26 cellular contexts compared by ENCODE assay signal in the genomic region with DNA sequence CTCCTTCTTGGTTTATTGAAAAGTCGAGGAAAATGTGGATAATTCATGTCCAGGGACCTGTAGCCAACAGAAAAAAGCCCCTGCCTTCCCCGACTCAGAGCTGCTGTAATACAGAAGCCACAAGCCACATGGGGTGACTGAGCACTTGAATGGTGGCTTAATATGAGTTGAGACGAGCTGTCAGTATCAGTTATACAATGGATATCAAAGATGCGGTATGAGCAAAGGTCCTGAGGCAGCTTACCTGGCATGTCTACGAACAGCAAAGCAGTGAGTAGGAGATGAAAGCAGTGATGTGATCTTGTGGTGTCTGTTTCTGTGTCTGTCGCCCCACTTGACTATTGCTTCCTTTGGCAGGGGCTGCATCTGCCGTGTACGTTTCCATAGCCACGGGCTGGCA. TPM values are rescaled to one million over a fixed set of nuclear protein-coding genes. Genes with fewer than 3 reads are reported as not detected.
"Had no signal": no experiment of that assay in that cellular context is flagged by ENCODE, and none has a peak within 500 bp of the region (broad histone marks: within the 10 kb centered on the region; RNA-seq: fewer than 3 reads in every experiment).

No MANE protein-coding gene starts in this region.

- H3K9me3 Mint-ChIP-seq: activated B cell treated with CpG ODN at 0.5 μM for 24 hours; activated CD4-positive, alpha-beta T cell treated with anti-CD3 and anti-CD28 coated beads, Interleukin-2, amount 10 ng/mL, durations not matched to agents 24 days and 14 days; activated T-cell treated with anti-CD3 and anti-CD28 coated beads, Interleukin-2, amount 50 U/mL, for 4 hours; T-helper 2 cell treated with Interferon-gamma antibody and Interleukin-4, amounts not matched to agents 5 μg/mL and 100 μg/mL, for 36 hours had no signal

- H3K36me3 Mint-ChIP-seq: activated naive CD8-positive, alpha-beta T cell had no signal

- H3K4me2 ChIP-seq: SK-N-SH had no signal

- H3K9ac ChIP-seq: SK-N-SH had no signal

- H3K27me3 Mint-ChIP-seq: activated B cell treated with CpG ODN at 0.5 μM for 24 hours; activated CD4-positive, alpha-beta T cell treated with anti-CD3 and anti-CD28 coated beads, Interleukin-2, amount 10 ng/mL, durations not matched to agents 24 days and 14 days; activated naive CD8-positive, alpha-beta T cell had no signal

- H3K36me3 ChIP-seq: left lung, prostate gland, right atrium auricular region, thyroid gland had no signal

- H3K27ac ChIP-seq: epithelial cell of prostate, left lung, prostate gland, right atrium auricular region, skin epidermis, thyroid gland had no signal

- ATAC-seq: activated CD8-positive, alpha-beta T cell treated with anti-CD3 and anti-CD28 coated beads, Interleukin-2, amount 10 ng/mL, durations not matched to agents 7 days and 5 days; activated T-cell treated with anti-CD3 and anti-CD28 coated beads, Interleukin-2, amount 50 U/mL, for 4 hours; left lung had no signal

- H3K27ac Mint-ChIP-seq: activated B cell treated with CpG ODN at 0.5 μM for 24 hours; activated CD4-positive, alpha-beta T cell treated with anti-CD3 and anti-CD28 coated beads, Interleukin-2, amount 10 ng/mL, durations not matched to agents 24 days and 14 days; activated CD8-positive, alpha-beta T cell treated with anti-CD3 and anti-CD28 coated beads, Interleukin-2, amount 10 ng/mL, durations not matched to agents 7 days and 5 days; activated naive CD8-positive, alpha-beta T cell; endodermal cell; T-helper 2 cell treated with Interferon-gamma antibody and Interleukin-4, amounts not matched to agents 5 μg/mL and 100 μg/mL, for 36 hours had no signal

- FAIRE-seq: colon, kidney, TTC549 had no signal

- H3K27me3 ChIP-seq: left lung, right atrium auricular region, thyroid gland had no signal

- H3K4me3 Mint-ChIP-seq: activated B cell treated with CpG ODN at 0.5 μM for 24 hours; activated CD4-positive, alpha-beta T cell treated with anti-CD3 and anti-CD28 coated beads, Interleukin-2, amount 10 ng/mL, durations not matched to agents 24 days and 14 days; activated CD8-positive, alpha-beta T cell treated with anti-CD3 and anti-CD28 coated beads, Interleukin-2, amount 10 ng/mL, durations not matched to agents 7 days and 5 days; activated naive CD8-positive, alpha-beta T cell; activated T-cell treated with anti-CD3 and anti-CD28 coated beads, Interleukin-2, amount 50 U/mL, for 4 hours; endodermal cell; T-helper 2 cell treated with Interferon-gamma antibody and Interleukin-4, amounts not matched to agents 5 μg/mL and 100 μg/mL, for 36 hours had no signal

- H3K4me3 ChIP-seq: left lung, prostate gland, right atrium auricular region, skin epidermis, thyroid gland had no signal

- H3K9me3 ChIP-seq: left lung, prostate gland, right atrium auricular region, SK-N-SH, thyroid gland had no signal

- H3K4me1 ChIP-seq: prostate gland had no signal

- DNase-seq: activated B cell treated with CpG ODN at 0.5 μM for 24 hours; activated CD4-positive, alpha-beta T cell treated with anti-CD3 and anti-CD28 coated beads, Interleukin-2, amount 10 ng/mL, durations not matched to agents 24 days and 14 days; activated CD8-positive, alpha-beta T cell treated with anti-CD3 and anti-CD28 coated beads, Interleukin-2, amount 10 ng/mL, durations not matched to agents 7 days and 5 days; activated effector memory CD4-positive, alpha-beta T cell treated with anti-CD3 and anti-CD28 coated beads, Interleukin-2, amount 50 U/mL, for 16 hours; activated T-cell treated with anti-CD3 and anti-CD28 coated beads, Interleukin-2, amount 50 U/mL, for 4 hours; amygdala; caudate nucleus; endodermal cell; left lung; midbrain; SK-N-SH; stimulated activated CD4-positive, alpha-beta T cell treated with anti-CD3 and anti-CD28 coated beads, Interleukin-4, amount 100 ng/mL, for 1 hour had no signal

RNA-seq across cellular contexts. Expression of a gene that starts 51.9 kb away (rescaled TPM):
- total RNA-seq: activated B cell treated with CpG ODN at 0.5 μM for 24 hours; activated CD4-positive, alpha-beta T cell treated with anti-CD3 and anti-CD28 coated beads, Interleukin-2, amount 10 ng/mL, durations not matched to agents 24 days and 14 days; activated CD8-positive, alpha-beta T cell treated with anti-CD3 and anti-CD28 coated beads, Interleukin-2, amount 10 ng/mL, durations not matched to agents 7 days and 5 days; activated T-cell treated with anti-CD3 and anti-CD28 coated beads, Interleukin-2, amount 50 U/mL, for 4 hours; endodermal cell; kidney; left lung; lung microvascular endothelial cell; neural crest cell; osteocyte; right atrium auricular region; urinary bladder had no signal
- polyA plus RNA-seq: SK-N-SH, urinary bladder had no signal

RNA-seq across cellular contexts. Expression of a gene that starts 56.7 kb away (rescaled TPM):
- total RNA-seq: activated B cell treated with CpG ODN at 0.5 μM for 24 hours; activated CD4-positive, alpha-beta T cell treated with anti-CD3 and anti-CD28 coated beads, Interleukin-2, amount 10 ng/mL, durations not matched to agents 24 days and 14 days; activated CD8-positive, alpha-beta T cell treated with anti-CD3 and anti-CD28 coated beads, Interleukin-2, amount 10 ng/mL, durations not matched to agents 7 days and 5 days; activated T-cell treated with anti-CD3 and anti-CD28 coated beads, Interleukin-2, amount 50 U/mL, for 4 hours; endodermal cell; kidney; left lung; lung microvascular endothelial cell; neural crest cell; osteocyte; right atrium auricular region; urinary bladder had no signal
- polyA plus RNA-seq: SK-N-SH, urinary bladder had no signal

RNA-seq across cellular contexts. Expression of a gene that starts 59.6 kb away (rescaled TPM):
- total RNA-seq: activated B cell treated with CpG ODN at 0.5 μM for 24 hours; activated CD4-positive, alpha-beta T cell treated with anti-CD3 and anti-CD28 coated beads, Interleukin-2, amount 10 ng/mL, durations not matched to agents 24 days and 14 days; activated CD8-positive, alpha-beta T cell treated with anti-CD3 and anti-CD28 coated beads, Interleukin-2, amount 10 ng/mL, durations not matched to agents 7 days and 5 days; activated T-cell treated with anti-CD3 and anti-CD28 coated beads, Interleukin-2, amount 50 U/mL, for 4 hours; endodermal cell; kidney; left lung; lung microvascular endothelial cell; neural crest cell; osteocyte; prostate gland; right atrium auricular region; thyroid gland; urinary bladder had no signal
- polyA plus RNA-seq: SK-N-SH, urinary bladder had no signal
